In the genomic region with DNA sequence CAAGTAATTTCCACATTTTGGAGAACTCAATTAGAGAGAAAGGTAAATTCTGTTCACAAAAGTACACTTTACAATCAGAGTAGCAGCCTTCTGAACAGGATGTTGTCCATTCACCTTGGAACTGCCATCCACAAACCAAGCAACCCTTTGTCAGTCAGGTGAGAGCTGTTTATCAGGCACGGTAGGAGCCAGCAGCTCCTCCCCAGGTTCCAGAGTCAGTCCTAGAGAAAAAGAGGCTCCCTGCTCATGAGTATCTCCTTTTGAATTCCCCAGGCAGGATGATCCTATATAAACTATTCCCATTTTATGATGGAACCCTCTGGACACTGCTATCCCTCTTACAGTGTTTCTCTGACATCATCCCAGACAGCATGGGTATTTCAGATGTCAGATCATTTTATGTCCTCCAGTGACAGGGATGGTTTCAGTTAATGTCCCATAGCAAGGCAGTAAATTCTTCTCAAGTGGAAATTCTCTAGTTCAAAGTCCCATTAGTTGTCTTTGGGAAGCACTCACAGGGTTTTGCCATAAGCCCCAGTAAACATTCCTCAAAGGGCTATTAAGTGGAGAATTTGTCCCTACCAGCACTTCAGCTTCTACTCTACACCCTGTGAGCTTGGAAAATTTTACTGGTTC, we compare ENCODE assay signal across 1 cellular context.
TF ChIP-seq lines count a peak whose summit lies in the region.

No MANE protein-coding gene starts in this region.

TF ChIP-seq in GM23338, 12 proteins besides CTCF, POLR2A, EP300 and RAD21 (continued from another document):
- TF ChIP-seq, protein P1, sequence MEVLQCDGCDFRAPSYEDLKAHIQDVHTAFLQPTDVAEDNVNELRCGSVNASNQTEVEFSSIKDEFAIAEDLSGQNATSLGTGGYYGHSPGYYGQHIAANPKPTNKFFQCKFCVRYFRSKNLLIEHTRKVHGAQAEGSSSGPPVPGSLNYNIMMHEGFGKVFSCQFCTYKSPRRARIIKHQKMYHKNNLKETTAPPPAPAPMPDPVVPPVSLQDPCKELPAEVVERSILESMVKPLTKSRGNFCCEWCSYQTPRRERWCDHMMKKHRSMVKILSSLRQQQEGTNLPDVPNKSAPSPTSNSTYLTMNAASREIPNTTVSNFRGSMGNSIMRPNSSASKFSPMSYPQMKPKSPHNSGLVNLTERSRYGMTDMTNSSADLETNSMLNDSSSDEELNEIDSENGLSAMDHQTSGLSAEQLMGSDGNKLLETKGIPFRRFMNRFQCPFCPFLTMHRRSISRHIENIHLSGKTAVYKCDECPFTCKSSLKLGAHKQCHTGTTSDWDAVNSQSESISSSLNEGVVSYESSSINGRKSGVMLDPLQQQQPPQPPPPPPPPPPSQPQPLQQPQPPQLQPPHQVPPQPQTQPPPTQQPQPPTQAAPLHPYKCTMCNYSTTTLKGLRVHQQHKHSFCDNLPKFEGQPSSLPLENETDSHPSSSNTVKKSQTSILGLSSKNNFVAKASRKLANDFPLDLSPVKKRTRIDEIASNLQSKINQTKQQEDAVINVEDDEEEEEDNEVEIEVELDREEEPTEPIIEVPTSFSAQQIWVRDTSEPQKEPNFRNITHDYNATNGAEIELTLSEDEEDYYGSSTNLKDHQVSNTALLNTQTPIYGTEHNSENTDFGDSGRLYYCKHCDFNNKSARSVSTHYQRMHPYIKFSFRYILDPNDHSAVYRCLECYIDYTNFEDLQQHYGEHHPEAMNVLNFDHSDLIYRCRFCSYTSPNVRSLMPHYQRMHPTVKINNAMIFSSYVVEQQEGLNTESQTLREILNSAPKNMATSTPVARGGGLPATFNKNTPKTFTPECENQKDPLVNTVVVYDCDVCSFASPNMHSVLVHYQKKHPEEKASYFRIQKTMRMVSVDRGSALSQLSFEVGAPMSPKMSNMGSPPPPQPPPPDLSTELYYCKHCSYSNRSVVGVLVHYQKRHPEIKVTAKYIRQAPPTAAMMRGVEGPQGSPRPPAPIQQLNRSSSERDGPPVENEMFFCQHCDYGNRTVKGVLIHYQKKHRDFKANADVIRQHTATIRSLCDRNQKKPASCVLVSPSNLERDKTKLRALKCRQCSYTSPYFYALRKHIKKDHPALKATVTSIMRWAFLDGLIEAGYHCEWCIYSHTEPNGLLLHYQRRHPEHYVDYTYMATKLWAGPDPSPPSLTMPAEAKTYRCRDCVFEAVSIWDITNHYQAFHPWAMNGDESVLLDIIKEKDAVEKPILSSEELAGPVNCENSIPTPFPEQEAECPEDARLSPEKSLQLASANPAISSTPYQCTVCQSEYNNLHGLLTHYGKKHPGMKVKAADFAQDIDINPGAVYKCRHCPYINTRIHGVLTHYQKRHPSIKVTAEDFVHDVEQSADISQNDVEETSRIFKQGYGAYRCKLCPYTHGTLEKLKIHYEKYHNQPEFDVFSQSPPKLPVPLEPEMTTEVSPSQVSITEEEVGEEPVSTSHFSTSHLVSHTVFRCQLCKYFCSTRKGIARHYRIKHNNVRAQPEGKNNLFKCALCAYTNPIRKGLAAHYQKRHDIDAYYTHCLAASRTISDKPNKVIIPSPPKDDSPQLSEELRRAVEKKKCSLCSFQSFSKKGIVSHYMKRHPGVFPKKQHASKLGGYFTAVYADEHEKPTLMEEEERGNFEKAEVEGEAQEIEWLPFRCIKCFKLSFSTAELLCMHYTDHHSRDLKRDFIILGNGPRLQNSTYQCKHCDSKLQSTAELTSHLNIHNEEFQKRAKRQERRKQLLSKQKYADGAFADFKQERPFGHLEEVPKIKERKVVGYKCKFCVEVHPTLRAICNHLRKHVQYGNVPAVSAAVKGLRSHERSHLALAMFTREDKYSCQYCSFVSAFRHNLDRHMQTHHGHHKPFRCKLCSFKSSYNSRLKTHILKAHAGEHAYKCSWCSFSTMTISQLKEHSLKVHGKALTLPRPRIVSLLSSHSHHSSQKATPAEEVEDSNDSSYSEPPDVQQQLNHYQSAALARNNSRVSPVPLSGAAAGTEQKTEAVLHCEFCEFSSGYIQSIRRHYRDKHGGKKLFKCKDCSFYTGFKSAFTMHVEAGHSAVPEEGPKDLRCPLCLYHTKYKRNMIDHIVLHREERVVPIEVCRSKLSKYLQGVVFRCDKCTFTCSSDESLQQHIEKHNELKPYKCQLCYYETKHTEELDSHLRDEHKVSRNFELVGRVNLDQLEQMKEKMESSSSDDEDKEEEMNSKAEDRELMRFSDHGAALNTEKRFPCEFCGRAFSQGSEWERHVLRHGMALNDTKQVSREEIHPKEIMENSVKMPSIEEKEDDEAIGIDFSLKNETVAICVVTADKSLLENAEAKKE (CRISPR knock-in tag; IDR thresholded peaks at IDR 0.05), result no peak
- TF ChIP-seq, protein P2, sequence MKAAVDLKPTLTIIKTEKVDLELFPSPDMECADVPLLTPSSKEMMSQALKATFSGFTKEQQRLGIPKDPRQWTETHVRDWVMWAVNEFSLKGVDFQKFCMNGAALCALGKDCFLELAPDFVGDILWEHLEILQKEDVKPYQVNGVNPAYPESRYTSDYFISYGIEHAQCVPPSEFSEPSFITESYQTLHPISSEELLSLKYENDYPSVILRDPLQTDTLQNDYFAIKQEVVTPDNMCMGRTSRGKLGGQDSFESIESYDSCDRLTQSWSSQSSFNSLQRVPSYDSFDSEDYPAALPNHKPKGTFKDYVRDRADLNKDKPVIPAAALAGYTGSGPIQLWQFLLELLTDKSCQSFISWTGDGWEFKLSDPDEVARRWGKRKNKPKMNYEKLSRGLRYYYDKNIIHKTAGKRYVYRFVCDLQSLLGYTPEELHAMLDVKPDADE (IDR thresholded peaks at IDR 0.05), result no peak
- no peak for TF ChIP-seq NANOG (IDR thresholded peaks at IDR 0.05; ENCODE audit: borderline replicate concordance)
TF ChIP-seq in GM23338: peak in this region for 0.
